In genomic region chr11:66562275-66562674, GRCh38 we compare ENCODE assay signal across 22 cellular contexts. TPM values are rescaled to one million over a fixed set of nuclear protein-coding genes. Genes with fewer than 3 reads are reported as not detected.
"Had no signal": no experiment of that assay in that cellular context is flagged by ENCODE, and none has a peak within 500 bp of the region (broad histone marks: within the 10 kb centered on the region; RNA-seq: fewer than 3 reads in every experiment).

No MANE protein-coding gene starts in this region.

- H3K4me3 ChIP-seq: esophagus squamous epithelium, gastrocnemius medialis, heart right ventricle, left lung, lower lobe of right lung, mucosa of descending colon had no signal

- H3K9me3 ChIP-seq: esophagus squamous epithelium, gastrocnemius medialis, heart right ventricle, left lung, lower lobe of right lung, mucosa of descending colon had no signal

- ATAC-seq: effector memory CD8-positive, alpha-beta T cell; esophagus mucosa; gastrocnemius medialis; heart right ventricle; left cardiac atrium; left lung; left ventricle myocardium superior; lower lobe of right lung; mucosa of descending colon had no signal

- DNase-seq: cortex of kidney; effector CD8-positive, alpha-beta T cell; effector memory CD8-positive, alpha-beta T cell; endodermal cell; erythroblast; esophagus squamous epithelium; foreskin fibroblast; foreskin melanocyte; gastrocnemius medialis; glutamatergic neuron; head of caudate nucleus; heart right ventricle; hippocampal formation; left cardiac atrium; left ventricle myocardium superior; lower lobe of right lung; mesenchymal stem cell; mucosa of descending colon had no signal

- H3K36me3 ChIP-seq: left lung, lower lobe of right lung had no signal

- H3K27ac ChIP-seq: epithelial cell of prostate, esophagus squamous epithelium, gastrocnemius medialis, heart right ventricle, left lung, lower lobe of right lung had no signal

RNA-seq across cellular contexts. Expression of gene ACTN3, which starts 15.6 kb away (rescaled TPM):
- polyA plus RNA-seq: keratinocyte had no signal
